30 cellular contexts compared by ENCODE assay signal in the genomic region with DNA sequence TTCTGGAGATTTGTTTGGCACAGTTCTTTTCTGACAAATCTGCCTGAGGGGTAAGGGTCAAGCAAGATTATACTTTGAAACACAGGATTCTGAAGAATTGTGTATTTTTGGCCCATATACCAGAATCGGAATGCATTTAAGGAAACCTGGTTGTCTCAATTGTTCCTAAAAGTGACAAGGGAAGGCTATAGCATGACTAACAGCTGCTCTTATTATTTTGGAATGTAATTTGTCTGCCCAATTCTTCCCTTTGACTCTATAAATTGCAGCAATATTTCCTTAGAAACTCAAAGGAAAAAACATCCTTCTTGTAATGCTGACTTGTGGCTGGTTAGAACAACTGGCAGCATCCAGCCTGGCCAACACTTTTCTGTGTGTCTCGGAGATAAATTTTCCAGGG. TPM values are rescaled to one million over a fixed set of nuclear protein-coding genes. Genes with fewer than 3 reads are reported as not detected.
A peak's percentile ranks its signal among the peaks of the same experiment; 100 is the strongest.
DNase-seq lines count a peak whose midpoint lies in the region; ATAC-seq and TF ChIP-seq lines count a peak whose summit lies in the region.
"Had no signal": no experiment of that assay in that cellular context is flagged by ENCODE, and none has a peak within 500 bp of the region (broad histone marks: within the 10 kb centered on the region; RNA-seq: fewer than 3 reads in every experiment).

No MANE protein-coding gene starts in this region.

- intact Hi-C loops in ascending aorta (cut with DNase I) (no loop called here), lower leg skin (cut with DNase I; ENCODE audit: low total_unique reads) (no loop called here)

- ATAC-seq in thoracic aorta (ENCODE audit: insufficient number of reproducible peaks, low FRiP score, low read depth) (no peak), GM19324 (IDR thresholded peaks at IDR 0.05; ENCODE audit: low FRiP score, unreplicated experiment) (no peak)
- ATAC-seq: body of pancreas, left lung had no signal

- peak; percentile 34 for DNase-seq in GM04503 (ENCODE audit: low read depth)
- DNase-seq in ascending aorta (ENCODE audit: low spot score in 2 of 2): no peak
- DNase-seq in fibroblast of the aortic adventitia (ENCODE audit: low read depth): peak; percentile 65
- no peak for DNase-seq in thoracic aorta (ENCODE audit: low spot score)
- DNase-seq in lower leg skin (ENCODE audit: low spot score in 2 of 2): no peak
- DNase-seq in H4 (ENCODE audit: low spot score): no peak
- DNase-seq: activated B cell treated with CpG ODN at 0.5 μM for 24 hours; activated CD4-positive, alpha-beta T cell treated with anti-CD3 and anti-CD28 coated beads, Interleukin-2, amount 50 U/mL, for 1 hour; activated effector memory CD4-positive, alpha-beta T cell treated with anti-CD3 and anti-CD28 coated beads, Interleukin-2, amount 50 U/mL, for 16 hours; activated T-cell treated with anti-CD3 and anti-CD28 coated beads, Interleukin-2, amount 50 U/mL, for 1 hour; body of pancreas; Calu3; CD4-positive, CD25-positive, alpha-beta regulatory T cell; cerebellar nuclear complex; DND-41; H7; left lung; mesenchymal stem cell; NCI-H1417 treated with DMSO at 0.1 percent for 48 hours; NCI-H2029 treated with DMSO at 0.1 percent for 48 hours; NCI-H524 treated with DMSO at 0.1 percent for 48 hours; OCI-M1; posterior cingulate gyrus; right cardiac atrium; stimulated activated CD4-positive, alpha-beta T cell treated with anti-CD3 and anti-CD28 coated beads, Interleukin-12 subunit alpha, Interleukin-12 subunit beta, amount 100 ng/mL, for 4 hours; stimulated activated CD4-positive, alpha-beta T cell treated with anti-CD3 and anti-CD28 coated beads, Interleukin-2, amount 100 ng/mL, for 48 hours; transverse colon had no signal

- H3K4me3 ChIP-seq in ascending aorta: no peak overlapping the region
- no peak overlapping the region for H3K4me3 ChIP-seq in fibroblast of the aortic adventitia (ENCODE audit: low read depth, low read length)
- H3K4me3 ChIP-seq in thoracic aorta: no peak overlapping the region
- H3K4me3 ChIP-seq in lower leg skin (ENCODE audit: low read depth, poor library complexity, severe bottlenecking): no peak overlapping the region
- H3K4me3 ChIP-seq: body of pancreas, left lung, transverse colon had no signal

- no peaks in the 10 kb centered on the region for H3K27me3 ChIP-seq in ascending aorta
- no peaks in the 10 kb centered on the region for H3K27me3 ChIP-seq in thoracic aorta (replicated peaks; ENCODE audit: insufficient read depth)
- H3K27me3 ChIP-seq: body of pancreas, left lung, transverse colon had no signal

- H3K36me3 ChIP-seq in ascending aorta: no peaks in the 10 kb centered on the region
- no peaks in the 10 kb centered on the region for H3K36me3 ChIP-seq in thoracic aorta
- H3K36me3 ChIP-seq: left lung, transverse colon had no signal

- H3K4me1 ChIP-seq in ascending aorta (peaks cover 0 to 29% of the 10 kb centered on the region in 2 donors), thoracic aorta (ENCODE audit: control insufficient read depth in 1 of 2, low read depth in 2 of 2) (peaks cover 31 to 60% of the 10 kb centered on the region in 2 donors)
- H3K4me1 ChIP-seq: body of pancreas, left lung, transverse colon had no signal

- WGBS in lower leg skin, 2 donors: 55 to 71% methylated on average over 2 of the region's 2 CpGs

- no peak for TF ChIP-seq POLR2A in lower leg skin (IDR thresholded peaks at IDR 0.05)

- H3K9me3 ChIP-seq in ascending aorta (no peaks in the 10 kb centered on the region), thoracic aorta (no peaks in the 10 kb centered on the region)
- H3K9me3 ChIP-seq: body of pancreas, left lung, transverse colon had no signal

- peak overlapping the region; percentile 39 to 55 for H3K27ac ChIP-seq in ascending aorta
- peak overlapping the region; percentile 21 to 74 for H3K27ac ChIP-seq in thoracic aorta
- H3K27ac ChIP-seq: body of pancreas, HL-60, KMS-11, left lung, transverse colon had no signal

- TF ChIP-seq CTCF in ascending aorta (IDR thresholded peaks at IDR 0.05): no peak
- TF ChIP-seq CTCF in fibroblast of the aortic adventitia (IDR thresholded peaks at IDR 0.05; ENCODE audit: insufficient read depth, low read length): no peak
- TF ChIP-seq CTCF in thoracic aorta (IDR thresholded peaks at IDR 0.05): no peak
- TF ChIP-seq CTCF in lower leg skin (IDR thresholded peaks at IDR 0.05): no peak

RNA-seq across cellular contexts. Expression of a gene that starts 15.8 kb away (rescaled TPM):
- total RNA-seq in ascending aorta: 9.8 TPM
- total RNA-seq in fibroblast of the aortic adventitia (ENCODE audit: low replicate concordance): 0.63 and 24.8 TPM in 2 replicates
- 10 to 100 TPM; 42.4 to 77.6 TPM for total RNA-seq in thoracic aorta
- 1 to 10 TPM in 2 of 4 donors, under 1 TPM in 2; 0.25 to 3.1 (median 0.92) TPM for total RNA-seq in lower leg skin
- total RNA-seq in H4 (2014; rRNA removed; shearing (Covaris generic)): 38.4 and 54.9 TPM in 2 replicates
- total RNA-seq: activated B cell treated with CpG ODN at 0.5 μM for 24 hours; CD4-positive, CD25-positive, alpha-beta regulatory T cell; H7 had no signal

Comparison
In these comparisons a context has a peak if more than half of its experiments do, and no peak if none do; other contexts are left out.
1. DNase-seq: peak in GM04503 (single experiment) and fibroblast of the aortic adventitia (single experiment); none in ascending aorta (0 of 2), thoracic aorta (single experiment), lower leg skin (0 of 2) and H4 (single experiment).